ENCODE assay signal across 12 cellular contexts in the genomic region with DNA sequence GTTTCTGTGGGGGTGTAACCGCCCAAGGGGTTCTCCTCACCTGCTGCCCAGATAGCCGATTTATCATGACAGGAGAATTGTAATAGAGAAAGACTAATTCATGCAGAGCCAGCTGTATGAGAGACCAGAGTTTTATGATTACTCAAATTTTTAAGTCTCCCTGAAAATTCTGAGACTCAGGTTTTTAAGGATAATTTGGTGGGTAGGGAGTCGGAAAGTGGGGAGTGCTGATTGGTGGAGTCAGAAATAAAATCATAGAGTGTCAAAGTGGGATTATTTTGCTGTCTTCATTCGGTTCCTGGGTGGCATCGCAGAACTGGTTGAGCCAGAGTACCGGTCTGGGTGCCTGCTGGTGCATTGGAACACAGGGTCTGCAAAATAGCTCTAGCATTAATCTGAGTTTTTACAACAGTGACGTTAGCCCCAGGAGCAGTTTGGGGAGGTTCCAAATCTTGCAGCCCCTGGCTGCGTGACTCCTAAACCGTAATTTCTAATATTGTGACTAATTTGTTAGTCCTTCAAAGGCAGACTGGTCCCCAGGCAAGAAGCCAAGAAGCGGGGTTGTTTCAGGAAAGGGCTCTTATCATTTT. TPM values are rescaled to one million over a fixed set of nuclear protein-coding genes. Genes with fewer than 3 reads are reported as not detected.
DNase-seq lines count a peak whose midpoint lies in the region; ATAC-seq and TF ChIP-seq lines count a peak whose summit lies in the region.
"Had no signal": no experiment of that assay in that cellular context is flagged by ENCODE, and none has a peak within 500 bp of the region (broad histone marks: within the 10 kb centered on the region; RNA-seq: fewer than 3 reads in every experiment).

No MANE protein-coding gene starts in this region.

- H3K27me3 ChIP-seq in GM23338 (ENCODE audit: insufficient read depth), result no peaks in the 10 kb centered on the region
- H3K27me3 ChIP-seq: breast epithelium had no signal

- H3K27ac Mint-ChIP-seq in GM23338, result no peak overlapping the region

- no peak for DNase-seq in GM23338 (ENCODE audit: low spot score)
- peak; percentile 53 to 70 for DNase-seq in NCI-H446 (lab: John Stamatoyannopoulos, UW)
- no peak for DNase-seq in epithelial cell of prostate (ENCODE audit: low read depth, low spot score)
- peak; percentile 87 for DNase-seq in renal cortical epithelial cell (ENCODE audit: low read depth)
- no peak for DNase-seq in dermis blood vessel endothelial cell
- DNase-seq: MM.1S; stimulated activated CD4-positive, alpha-beta T cell treated with anti-CD3 and anti-CD28 coated beads, Interleukin-2, amount 100 ng/mL, for 48 hours had no signal

- H3K36me3 Mint-ChIP-seq in GM23338 (ENCODE audit: low read depth), result no peaks in the 10 kb centered on the region

- peaks cover 11% of the 10 kb centered on the region for H3F3A ChIP-seq in GM23338 (replicated peaks; ENCODE audit: low read depth)

- peaks cover 2% of the 10 kb centered on the region for H3K27me3 Mint-ChIP-seq in GM23338 (ENCODE audit: insufficient read depth, low read depth, poor library complexity)

- peaks cover 20% of the 10 kb centered on the region for H3K9me2 ChIP-seq in GM23338 (ENCODE audit: insufficient read depth)

- H3K4me1 ChIP-seq in GM23338 (ENCODE audit: insufficient read depth), result 0 out of 2 replicates have a peak, but pooled peaks cover 7% of the 10 kb centered on the region
- H3K4me1 ChIP-seq: breast epithelium had no signal

- no peaks in the 10 kb centered on the region; the same call in 1 of the 2 replicates for H3K36me3 ChIP-seq in GM23338 (ENCODE audit: insufficient read depth)
- H3K36me3 ChIP-seq: breast epithelium had no signal

- no peaks in the 10 kb centered on the region for H4K20me1 ChIP-seq in GM23338 (replicated peaks; ENCODE audit: insufficient read depth)

- H2AFZ ChIP-seq in GM23338, result peak overlapping the region; percentile 92

- H3K79me2 ChIP-seq in GM23338 (replicated peaks; ENCODE audit: insufficient read depth), result no peaks in the 10 kb centered on the region

- H3K4me3 ChIP-seq in GM23338, result no peak overlapping the region
- H3K4me3 ChIP-seq: breast epithelium had no signal

- H3K27ac ChIP-seq in GM23338 (ENCODE audit: low read depth), result no peak overlapping the region
- peak overlapping the region; percentile 66 for H3K27ac ChIP-seq in epithelial cell of prostate
- H3K27ac ChIP-seq: breast epithelium had no signal

- ATAC-seq in GM23338 (no peak), HG03342 (IDR thresholded peaks at IDR 0.05; ENCODE audit: unreplicated experiment) (no peak), HG02571 (IDR thresholded peaks at IDR 0.05; ENCODE audit: unreplicated experiment) (no peak)

- TF ChIP-seq CTCF in GM23338 (conservative IDR thresholded peaks at IDR 0.05; ENCODE audit: low read depth in 2 of 2), result no peak

- no peak overlapping the region for H3K4me3 Mint-ChIP-seq in GM23338

- no peaks in the 10 kb centered on the region for H3K9me3 Mint-ChIP-seq in GM23338

- H3K4me1 Mint-ChIP-seq in GM23338, result no peaks in the 10 kb centered on the region

- no peak overlapping the region for H3K4me2 ChIP-seq in GM23338

TF ChIP-seq in GM23338, 12 proteins besides CTCF, POLR2A, EP300 and RAD21 (continues in another document):
- TF ChIP-seq NANOG (IDR thresholded peaks at IDR 0.05; ENCODE audit: borderline replicate concordance), result no peak
- TF ChIP-seq POLR2AphosphoS5 (IDR thresholded peaks at IDR 0.05; ENCODE audit: low read depth), result no peak
- TF ChIP-seq, protein P1, sequence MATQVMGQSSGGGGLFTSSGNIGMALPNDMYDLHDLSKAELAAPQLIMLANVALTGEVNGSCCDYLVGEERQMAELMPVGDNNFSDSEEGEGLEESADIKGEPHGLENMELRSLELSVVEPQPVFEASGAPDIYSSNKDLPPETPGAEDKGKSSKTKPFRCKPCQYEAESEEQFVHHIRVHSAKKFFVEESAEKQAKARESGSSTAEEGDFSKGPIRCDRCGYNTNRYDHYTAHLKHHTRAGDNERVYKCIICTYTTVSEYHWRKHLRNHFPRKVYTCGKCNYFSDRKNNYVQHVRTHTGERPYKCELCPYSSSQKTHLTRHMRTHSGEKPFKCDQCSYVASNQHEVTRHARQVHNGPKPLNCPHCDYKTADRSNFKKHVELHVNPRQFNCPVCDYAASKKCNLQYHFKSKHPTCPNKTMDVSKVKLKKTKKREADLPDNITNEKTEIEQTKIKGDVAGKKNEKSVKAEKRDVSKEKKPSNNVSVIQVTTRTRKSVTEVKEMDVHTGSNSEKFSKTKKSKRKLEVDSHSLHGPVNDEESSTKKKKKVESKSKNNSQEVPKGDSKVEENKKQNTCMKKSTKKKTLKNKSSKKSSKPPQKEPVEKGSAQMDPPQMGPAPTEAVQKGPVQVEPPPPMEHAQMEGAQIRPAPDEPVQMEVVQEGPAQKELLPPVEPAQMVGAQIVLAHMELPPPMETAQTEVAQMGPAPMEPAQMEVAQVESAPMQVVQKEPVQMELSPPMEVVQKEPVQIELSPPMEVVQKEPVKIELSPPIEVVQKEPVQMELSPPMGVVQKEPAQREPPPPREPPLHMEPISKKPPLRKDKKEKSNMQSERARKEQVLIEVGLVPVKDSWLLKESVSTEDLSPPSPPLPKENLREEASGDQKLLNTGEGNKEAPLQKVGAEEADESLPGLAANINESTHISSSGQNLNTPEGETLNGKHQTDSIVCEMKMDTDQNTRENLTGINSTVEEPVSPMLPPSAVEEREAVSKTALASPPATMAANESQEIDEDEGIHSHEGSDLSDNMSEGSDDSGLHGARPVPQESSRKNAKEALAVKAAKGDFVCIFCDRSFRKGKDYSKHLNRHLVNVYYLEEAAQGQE (IDR thresholded peaks at IDR 0.05; ENCODE audit: unreplicated experiment), result no peak
- TF ChIP-seq EZH2phosphoT487 (IDR thresholded peaks at IDR 0.05; ENCODE audit: unreplicated experiment), result no peak

RNA-seq across cellular contexts. Expression of a gene that starts 32.5 kb away (rescaled TPM):
- 24.4 and 28.5 TPM in 2 replicates for total RNA-seq in GM23338 (2014; rRNA removed; shearing (Covaris generic))
- polyA plus RNA-seq in GM23338 (2016; fragmentation: Nextera tagmentation; extraction: Ambion mirVana), result 2.9 and 3.0 TPM in 2 replicates
- total RNA-seq in renal cortical epithelial cell (29.2 and 30.4 TPM in 2 replicates), dermis blood vessel endothelial cell (0.09 and 0.17 TPM in 2 replicates)
- total RNA-seq: T-helper 2 cell treated with Interferon-gamma antibody and Interleukin-4, amounts not matched to agents 100 ng/mL and 5 ng/mL, for 36 hours had no signal

RNA-seq across cellular contexts. Expression of a gene that starts 55.0 kb away (rescaled TPM):
- 0.39 TPM in 1 of 2 replicates, not detected in the other for total RNA-seq in GM23338 (2014; rRNA removed; shearing (Covaris generic))
- polyA plus RNA-seq in GM23338 (2016; fragmentation: Nextera tagmentation; extraction: Ambion mirVana), result 0.83 and 1.5 TPM in 2 replicates
- total RNA-seq in renal cortical epithelial cell (1.0 TPM in 1 of 2 replicates, not detected in the other), dermis blood vessel endothelial cell (0.51 and 1.5 TPM in 2 replicates)

RNA-seq across cellular contexts. Expression of a gene that starts 58.2 kb away (rescaled TPM):
- total RNA-seq in GM23338 (2014; rRNA removed; shearing (Covaris generic)), result not detected in 2 replicates
- not detected in 2 replicates for polyA plus RNA-seq in GM23338 (2016; fragmentation: Nextera tagmentation; extraction: Ambion mirVana)
- total RNA-seq in renal cortical epithelial cell (1.9 TPM in 1 of 2 replicates, not detected in the other), dermis blood vessel endothelial cell (not detected in 2 replicates)
- total RNA-seq: breast epithelium; kidney epithelial cell; T-helper 2 cell treated with Interferon-gamma antibody and Interleukin-4, amounts not matched to agents 100 ng/mL and 5 ng/mL, for 36 hours had no signal

Comparison
In these comparisons a context has a peak if more than half of its experiments do, and no peak if none do; other contexts are left out.
1. DNase-seq: peak in NCI-H446 (2 of 2) and renal cortical epithelial cell (single experiment); none in GM23338 (single experiment), epithelial cell of prostate (single experiment) and dermis blood vessel endothelial cell (single experiment).
2. RNA of a gene that starts 32.5 kb away (total RNA-seq): 29.2 to 30.4 TPM in renal cortical epithelial cell and 24.4 to 28.5 TPM in GM23338; 0.09 to 0.17 TPM in dermis blood vessel endothelial cell; every median in the first group is over 10 times any median in the second.